30 cellular contexts compared by ENCODE assay signal in the genomic region with DNA sequence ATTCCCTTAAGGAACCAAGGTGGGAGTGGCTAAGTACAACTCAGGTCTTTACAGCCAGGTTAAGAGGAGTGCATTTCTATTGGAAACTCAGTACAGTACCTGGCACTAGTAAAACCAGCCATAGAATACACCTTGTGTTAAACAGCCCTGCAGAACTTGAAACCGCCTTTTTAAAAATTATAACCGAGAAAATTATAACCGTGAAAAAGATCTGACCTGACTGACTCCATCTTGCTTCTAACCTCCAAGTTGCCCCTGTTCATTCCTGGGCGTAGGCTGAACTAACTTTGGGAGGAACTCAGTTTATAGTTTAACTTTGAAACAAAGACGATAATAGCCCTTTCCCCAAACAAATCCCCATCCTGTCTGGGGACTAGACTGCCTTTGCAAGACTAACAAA.
DNase-seq lines count a peak whose midpoint lies in the region; TF ChIP-seq lines count a peak whose summit lies in the region.
"Had no signal": no experiment of that assay in that cellular context is flagged by ENCODE, and none has a peak within 500 bp of the region (broad histone marks: within the 10 kb centered on the region; RNA-seq: fewer than 3 reads in every experiment).

No MANE protein-coding gene starts in this region.

- H3K27me3 ChIP-seq in PC-9 (ENCODE audit: insufficient read depth, low read depth) (no peaks in the 10 kb centered on the region), endodermal cell (ENCODE audit: control insufficient read depth, insufficient read depth, low read length, poor library complexity, severe bottlenecking) (no peaks in the 10 kb centered on the region)
- H3K27me3 ChIP-seq: body of pancreas, esophagus muscularis mucosa, gastroesophageal sphincter, neural progenitor cell, suprapubic skin had no signal

- H3K4me3 ChIP-seq in PC-9 (no peak overlapping the region), endodermal cell (ENCODE audit: low read length) (no peak overlapping the region)
- H3K4me3 ChIP-seq: body of pancreas, esophagus muscularis mucosa, gastroesophageal sphincter, HAP-1, neural progenitor cell, skin epidermis, suprapubic skin had no signal

- H2AFZ ChIP-seq in PC-9: no peak overlapping the region
- H2AFZ ChIP-seq: neural progenitor cell had no signal

- H3K36me3 Mint-ChIP-seq in endodermal cell (ENCODE audit: low read depth): peaks cover 26% of the 10 kb centered on the region
- H3K36me3 Mint-ChIP-seq in nephron (ENCODE audit: low read depth): peaks cover 39% of the 10 kb centered on the region
- peaks cover 31% of the 10 kb centered on the region for H3K36me3 Mint-ChIP-seq in activated T-helper 1 cell treated with anti-CD3 and anti-CD28 coated beads, Interleukin-12 subunit alpha, Interleukin-12 subunit beta, Interleukin-2, Interleukin-4 antibody, amounts not matched to agents 30 ng/mL and 10 ng/mL and 1 ng/mL, durations not matched to agents 14 hours and 24 hours and 36 hours (ENCODE audit: low read depth)

- H3K27ac Mint-ChIP-seq in endodermal cell (no peak overlapping the region), nephron (peak overlapping the region; percentile 56 to 65 (median 60))
- H3K27ac Mint-ChIP-seq in activated T-helper 1 cell treated with anti-CD3 and anti-CD28 coated beads, Interleukin-12 subunit alpha, Interleukin-12 subunit beta, Interleukin-2, Interleukin-4 antibody, amounts not matched to agents 30 ng/mL and 10 ng/mL and 1 ng/mL, durations not matched to agents 14 hours and 24 hours and 36 hours: no peak overlapping the region
- H3K27ac Mint-ChIP-seq: activated CD8-positive, alpha-beta T cell treated with anti-CD3 and anti-CD28 coated beads, Interleukin-2, amount 10 ng/mL, durations not matched to agents 7 days and 5 days; activated naive CD8-positive, alpha-beta T cell treated with anti-CD3 and anti-CD28 coated beads, Interleukin-2, amount 50 U/mL, for 24 hours; neural progenitor cell had no signal

- CTCF ChIA-PET in PC-9 (lab: Charles Lee): no interaction called here

- H3K4me2 ChIP-seq in PC-9: peak overlapping the region; percentile 50
- H3K4me2 ChIP-seq: neural progenitor cell had no signal

- no peaks in the 10 kb centered on the region for H4K20me1 ChIP-seq in PC-9 (ENCODE audit: insufficient read depth)

- H3K27ac ChIP-seq in PC-9 (peak overlapping the region; percentile 83), endodermal cell (ENCODE audit: low read depth, low read length) (no peak overlapping the region)
- H3K27ac ChIP-seq: esophagus muscularis mucosa, neural progenitor cell, suprapubic skin had no signal

- DNase-seq in EL: peak; percentile 56
- DNase-seq in PC-9: no peak
- peak; percentile 20 for DNase-seq in endodermal cell
- DNase-seq in activated T-helper 1 cell treated with anti-CD3 and anti-CD28 coated beads, Interleukin-12 subunit alpha, Interleukin-12 subunit beta, Interleukin-2, Interleukin-4 antibody, amounts not matched to agents 30 ng/mL and 10 ng/mL and 1 ng/mL, durations not matched to agents 14 hours and 24 hours and 36 hours (ENCODE audit: low spot score): no peak
- no peak for DNase-seq in COR-L47 (lab: John Stamatoyannopoulos, UW)
- DNase-seq in hypothalamus (lab: John Stamatoyannopoulos, UW): no peak
- no peak for DNase-seq in GM03348 (ENCODE audit: low spot score)
- DNase-seq: activated CD4-positive, CD25-positive, alpha-beta regulatory T cell treated with anti-CD3 and anti-CD28 coated beads, Interleukin-2, amount 50 U/mL, for 72 hours; activated CD8-positive, alpha-beta T cell treated with anti-CD3 and anti-CD28 coated beads, Interleukin-2, amount 10 ng/mL, durations not matched to agents 7 days and 5 days; activated gamma-delta T cell treated with Interleukin-2 at 50 U/mL for 16 hours; activated naive CD8-positive, alpha-beta T cell treated with anti-CD3 and anti-CD28 coated beads, Interleukin-2, amount 50 U/mL, for 24 hours; activated T-cell treated with anti-CD3 and anti-CD28 coated beads for 4 hours; body of pancreas; C1 segment of cervical spinal cord; effector memory CD4-positive, alpha-beta T cell; KBM-7; MM.1S; NCI-H1417 treated with DMSO at 0.1 percent for 48 hours; NCI-H2107; NCI-H446 treated with DMSO at 0.1 percent for 48 hours; OCI-M1; SHP77; stimulated activated CD4-positive, alpha-beta T cell treated with anti-CD3 and anti-CD28 coated beads, Interleukin-1b, Interleukin-23, amount 100 ng/mL, for 48 hours had no signal

- BruUV-seq in PC-9 (replicated peaks; lab: Mats Ljungman, UMichigan): no TSS peak

- WGBS in endodermal cell (ENCODE audit: insufficient coverage in 1 of 2, insufficient read length in 1 of 2), 2 experiments: 85 to 90% methylated on average over 4 to 5 of the region's 5 CpGs

- H3K4me1 ChIP-seq in PC-9 (replicated peaks; ENCODE audit: insufficient read depth): peaks cover 60% of the 10 kb centered on the region
- H3K4me1 ChIP-seq in endodermal cell (ENCODE audit: control insufficient read depth, insufficient read depth, low read length): peaks cover 8% of the 10 kb centered on the region
- H3K4me1 ChIP-seq: body of pancreas, gastroesophageal sphincter, suprapubic skin had no signal

- H3K9me3 Mint-ChIP-seq in endodermal cell (peaks cover 5% of the 10 kb centered on the region), nephron (no peaks in the 10 kb centered on the region)
- peaks cover 7% of the 10 kb centered on the region for H3K9me3 Mint-ChIP-seq in activated T-helper 1 cell treated with anti-CD3 and anti-CD28 coated beads, Interleukin-12 subunit alpha, Interleukin-12 subunit beta, Interleukin-2, Interleukin-4 antibody, amounts not matched to agents 30 ng/mL and 10 ng/mL and 1 ng/mL, durations not matched to agents 14 hours and 24 hours and 36 hours

- H3K9me2 ChIP-seq in PC-9 (ENCODE audit: insufficient read depth): no peaks in the 10 kb centered on the region

- H3K9ac ChIP-seq in endodermal cell (ENCODE audit: extremely low read depth, low read length, poor library complexity, severe bottlenecking): no peak overlapping the region
- H3K9ac ChIP-seq: neural progenitor cell had no signal

- peaks cover 3% of the 10 kb centered on the region; the same call in 1 of the 2 replicates for H3K36me3 ChIP-seq in PC-9 (ENCODE audit: low read depth)
- no peaks in the 10 kb centered on the region for H3K36me3 ChIP-seq in endodermal cell (ENCODE audit: control insufficient read depth, insufficient read depth, low read length)
- H3K36me3 ChIP-seq: esophagus muscularis mucosa, gastroesophageal sphincter, HAP-1, neural progenitor cell had no signal

- H3K79me2 ChIP-seq in PC-9 (ENCODE audit: low read depth): no peaks in the 10 kb centered on the region

- H3K4me1 Mint-ChIP-seq in endodermal cell (peaks cover 10% of the 10 kb centered on the region), nephron (peaks cover 38% of the 10 kb centered on the region)
- H3K4me1 Mint-ChIP-seq in activated T-helper 1 cell treated with anti-CD3 and anti-CD28 coated beads, Interleukin-12 subunit alpha, Interleukin-12 subunit beta, Interleukin-2, Interleukin-4 antibody, amounts not matched to agents 30 ng/mL and 10 ng/mL and 1 ng/mL, durations not matched to agents 14 hours and 24 hours and 36 hours (ENCODE audit: low read depth): peaks cover 30% of the 10 kb centered on the region

- TF ChIP-seq CTCF in PC-9 (conservative IDR thresholded peaks at IDR 0.05): no peak
- no peak for TF ChIP-seq CTCF in endodermal cell (conservative IDR thresholded peaks at IDR 0.05)
- no peak for TF ChIP-seq CTCF in nephron (IDR thresholded peaks at IDR 0.05; ENCODE audit: unreplicated experiment in 3 of 3)

- POLR2A ChIA-PET in PC-9 (lab: Charles Lee; ENCODE audit: unreplicated experiment): no interaction called here

- H3K4me3 Mint-ChIP-seq in endodermal cell (no peak overlapping the region), nephron (no peak overlapping the region)
- no peak overlapping the region for H3K4me3 Mint-ChIP-seq in activated T-helper 1 cell treated with anti-CD3 and anti-CD28 coated beads, Interleukin-12 subunit alpha, Interleukin-12 subunit beta, Interleukin-2, Interleukin-4 antibody, amounts not matched to agents 30 ng/mL and 10 ng/mL and 1 ng/mL, durations not matched to agents 14 hours and 24 hours and 36 hours
- H3K4me3 Mint-ChIP-seq: activated CD8-positive, alpha-beta T cell treated with anti-CD3 and anti-CD28 coated beads, Interleukin-2, amount 10 ng/mL, durations not matched to agents 7 days and 5 days; activated naive CD8-positive, alpha-beta T cell treated with anti-CD3 and anti-CD28 coated beads, Interleukin-2, amount 50 U/mL, for 24 hours; neural progenitor cell had no signal

- intact Hi-C loops in PC-9 (cut with micrococcal nuclease; ENCODE audit: unreplicated experiment): loop anchor here (1.0 kb wide), 1 partner anchor 19 kb away; no protein-coding TSS in a partner anchor
- intact Hi-C loops in activated T-helper 1 cell treated with anti-CD3 and anti-CD28 coated beads, Interleukin-12 subunit alpha, Interleukin-12 subunit beta, Interleukin-2, Interleukin-4 antibody, amounts not matched to agents 30 ng/mL and 10 ng/mL and 1 ng/mL, durations not matched to agents 14 hours and 24 hours and 36 hours (cut with micrococcal nuclease): no loop called here

- H3F3A ChIP-seq in PC-9 (ENCODE audit: insufficient read depth, low read depth): peaks cover 45% of the 10 kb centered on the region

- H3K27me3 Mint-ChIP-seq in endodermal cell (ENCODE audit: insufficient read depth) (no peaks in the 10 kb centered on the region), nephron (ENCODE audit: low read depth) (peaks cover 3% of the 10 kb centered on the region)
- H3K27me3 Mint-ChIP-seq in activated T-helper 1 cell treated with anti-CD3 and anti-CD28 coated beads, Interleukin-12 subunit alpha, Interleukin-12 subunit beta, Interleukin-2, Interleukin-4 antibody, amounts not matched to agents 30 ng/mL and 10 ng/mL and 1 ng/mL, durations not matched to agents 14 hours and 24 hours and 36 hours (ENCODE audit: insufficient read depth): peaks cover 12% of the 10 kb centered on the region
- H3K27me3 Mint-ChIP-seq: activated naive CD8-positive, alpha-beta T cell treated with anti-CD3 and anti-CD28 coated beads, Interleukin-2, amount 50 U/mL, for 24 hours had no signal

- H3K9me3 ChIP-seq in PC-9 (ENCODE audit: insufficient read depth, low read depth) (peaks cover 11% of the 10 kb centered on the region), endodermal cell (ENCODE audit: control insufficient read depth, low read length) (peaks cover 3% of the 10 kb centered on the region)
- H3K9me3 ChIP-seq: body of pancreas, esophagus muscularis mucosa, gastroesophageal sphincter, HAP-1, suprapubic skin had no signal

Comparison
In these comparisons a context has a peak if more than half of its experiments do, and no peak if none do; other contexts are left out.
1. DNase-seq: peak in EL (single experiment) and endodermal cell (single experiment); none in PC-9 (0 of 2), activated T-helper 1 cell treated with anti-CD3 and anti-CD28 coated beads, Interleukin-12 subunit alpha, Interleukin-12 subunit beta, Interleukin-2, Interleukin-4 antibody, amounts not matched to agents 30 ng/mL and 10 ng/mL and 1 ng/mL, durations not matched to agents 14 hours and 24 hours and 36 hours (single experiment), COR-L47 (single experiment), hypothalamus (0 of 51) and GM03348 (single experiment).
2. H3K27ac Mint-ChIP-seq: peak in nephron (3 of 3); none in endodermal cell (single experiment) and activated T-helper 1 cell treated with anti-CD3 and anti-CD28 coated beads, Interleukin-12 subunit alpha, Interleukin-12 subunit beta, Interleukin-2, Interleukin-4 antibody, amounts not matched to agents 30 ng/mL and 10 ng/mL and 1 ng/mL, durations not matched to agents 14 hours and 24 hours and 36 hours (single experiment).